In genomic region chr22:20444325-20444724, GRCh38 we compare ENCODE assay signal across 17 cellular contexts. TPM values are rescaled to one million over a fixed set of nuclear protein-coding genes. Genes with fewer than 3 reads are reported as not detected.
DNase-seq lines count a peak whose midpoint lies in the region; ATAC-seq and TF ChIP-seq lines count a peak whose summit lies in the region.
"Had no signal": no experiment of that assay in that cellular context is flagged by ENCODE, and none has a peak within 500 bp of the region (broad histone marks: within the 10 kb centered on the region; RNA-seq: fewer than 3 reads in every experiment).

No MANE protein-coding gene starts in this region.

- H3K36me3 Mint-ChIP-seq in activated naive CD4-positive, alpha-beta T cell treated with anti-CD3 and anti-CD28 coated beads, Interleukin-2, amount 10 ng/mL, durations not matched to agents 7 days and 5 days: peaks cover 33% of the 10 kb centered on the region
- H3K36me3 Mint-ChIP-seq in endothelial cell (ENCODE audit: low read depth, unreplicated experiment) (peaks cover 6% of the 10 kb centered on the region), CD14-positive monocyte (peaks cover 60 to 76% of the 10 kb centered on the region in 2 donors)

- H3K27ac Mint-ChIP-seq in activated naive CD4-positive, alpha-beta T cell treated with anti-CD3 and anti-CD28 coated beads, Interleukin-2, amount 10 ng/mL, durations not matched to agents 7 days and 5 days: no peak overlapping the region
- H3K27ac Mint-ChIP-seq in endothelial cell (ENCODE audit: unreplicated experiment) (no peak overlapping the region), CD14-positive monocyte (no peak overlapping the region)
- H3K27ac Mint-ChIP-seq: CD8-positive, alpha-beta T cell; GM23338; HFFc6 had no signal

- no peaks in the 10 kb centered on the region for H3K9me3 Mint-ChIP-seq in activated naive CD4-positive, alpha-beta T cell treated with anti-CD3 and anti-CD28 coated beads, Interleukin-2, amount 10 ng/mL, durations not matched to agents 7 days and 5 days
- H3K9me3 Mint-ChIP-seq in endothelial cell (ENCODE audit: unreplicated experiment) (no peaks in the 10 kb centered on the region), CD14-positive monocyte (no peaks in the 10 kb centered on the region)
- H3K9me3 Mint-ChIP-seq: CD8-positive, alpha-beta T cell; GM23338; HFFc6 had no signal

- no peaks in the 10 kb centered on the region for H3K4me1 Mint-ChIP-seq in activated naive CD4-positive, alpha-beta T cell treated with anti-CD3 and anti-CD28 coated beads, Interleukin-2, amount 10 ng/mL, durations not matched to agents 7 days and 5 days
- H3K4me1 Mint-ChIP-seq in endothelial cell (ENCODE audit: unreplicated experiment): peaks cover 3% of the 10 kb centered on the region
- no peaks in the 10 kb centered on the region for H3K4me1 Mint-ChIP-seq in CD14-positive monocyte
- H3K4me1 Mint-ChIP-seq: GM23338 had no signal

- H3K4me3 ChIP-seq in lower lobe of right lung (no peak overlapping the region), aorta (ENCODE audit: low read length in 2 of 2) (no peak overlapping the region)
- H3K4me3 ChIP-seq: GM23338, HAP-1 had no signal

- H3K27ac ChIP-seq in lower lobe of right lung (no peak overlapping the region), aorta (ENCODE audit: low read depth in 1 of 2, low read length in 2 of 2) (no peak overlapping the region)

- ATAC-seq in lower lobe of right lung (no peak), aorta (ENCODE audit: low FRiP score) (no peak)
- ATAC-seq: CD8-positive, alpha-beta T cell; GM23338 had no signal

- 97 to 98% methylated on average over 4 of the region's 4 CpGs for WGBS in aorta, 2 donors

- H3K4me1 ChIP-seq in lower lobe of right lung: peaks cover 2% of the 10 kb centered on the region
- no peaks in the 10 kb centered on the region for H3K4me1 ChIP-seq in aorta (ENCODE audit: control insufficient read depth in 1 of 2, insufficient read depth in 2 of 2, low read length in 2 of 2)
- H3K4me1 ChIP-seq: Caco-2, HAP-1 had no signal

- DNase-seq in activated naive CD4-positive, alpha-beta T cell treated with anti-CD3 and anti-CD28 coated beads, Interleukin-2, amount 10 ng/mL, durations not matched to agents 7 days and 5 days: peak; percentile 1
- DNase-seq in activated naive CD4-positive, alpha-beta T cell (lab: John Stamatoyannopoulos, UW): no peak
- no peak for DNase-seq in endothelial cell (ENCODE audit: low spot score)
- DNase-seq in lower lobe of right lung: peak; percentile 11
- DNase-seq in aorta: peak; percentile 5 to 9
- DNase-seq in CD14-positive monocyte (ENCODE audit: low spot score): no peak
- DNase-seq in stimulated activated CD4-positive, alpha-beta T cell treated with anti-CD3 and anti-CD28 coated beads, Interleukin-12 subunit alpha, Interleukin-12 subunit beta, amount 100 ng/mL, for 4 hours: no peak
- DNase-seq in NCI-H1092 (lab: John Stamatoyannopoulos, UW): no peak
- DNase-seq: C1 segment of cervical spinal cord; Caco-2; CD4-positive, CD25-positive, alpha-beta regulatory T cell; CD8-positive, alpha-beta T cell; DMS153; DND-41; HFFc6 had no signal

- no peak for TF ChIP-seq CTCF in endothelial cell (IDR thresholded peaks at IDR 0.05; ENCODE audit: unreplicated experiment)
- no peak for TF ChIP-seq CTCF in lower lobe of right lung (IDR thresholded peaks at IDR 0.05)
- no peak for TF ChIP-seq CTCF in CD14-positive monocyte (IDR thresholded peaks at IDR 0.05)

- no peak overlapping the region for H3K4me3 Mint-ChIP-seq in activated naive CD4-positive, alpha-beta T cell treated with anti-CD3 and anti-CD28 coated beads, Interleukin-2, amount 10 ng/mL, durations not matched to agents 7 days and 5 days
- H3K4me3 Mint-ChIP-seq in endothelial cell (ENCODE audit: unreplicated experiment): peak overlapping the region; percentile 56
- H3K4me3 Mint-ChIP-seq in CD14-positive monocyte: no peak overlapping the region
- H3K4me3 Mint-ChIP-seq: CD4-positive, CD25-positive, alpha-beta regulatory T cell; CD8-positive, alpha-beta T cell; GM23338; HFFc6 had no signal

- H3K9me3 ChIP-seq in lower lobe of right lung (no peaks in the 10 kb centered on the region), aorta (ENCODE audit: control insufficient read depth, low read length) (no peaks in the 10 kb centered on the region)
- H3K9me3 ChIP-seq: Caco-2, HAP-1 had no signal

- H3K36me3 ChIP-seq in lower lobe of right lung (peaks cover 48% of the 10 kb centered on the region), aorta (ENCODE audit: control insufficient read depth in 1 of 2, insufficient read depth in 2 of 2, low read length in 1 of 2) (no peaks in the 10 kb centered on the region)

- CTCF ChIA-PET in activated naive CD4-positive, alpha-beta T cell treated with anti-CD3 and anti-CD28 coated beads, Interleukin-2, amount 10 ng/mL, durations not matched to agents 7 days and 5 days (lab: Charles Lee): interaction anchor here (1.5 kb wide), 1 partner anchor 12 kb away, joined by 3 read pairs; no protein-coding TSS in a partner anchor

- peaks cover 12% of the 10 kb centered on the region for H3K27me3 Mint-ChIP-seq in activated naive CD4-positive, alpha-beta T cell treated with anti-CD3 and anti-CD28 coated beads, Interleukin-2, amount 10 ng/mL, durations not matched to agents 7 days and 5 days
- H3K27me3 Mint-ChIP-seq in endothelial cell (ENCODE audit: unreplicated experiment): peaks cover 4% of the 10 kb centered on the region
- peaks cover 4 to 10% (median 4%) of the 10 kb centered on the region in 3 donors for H3K27me3 Mint-ChIP-seq in CD14-positive monocyte (ENCODE audit: low read depth in 3 of 3)

- intact Hi-C loops in lower lobe of right lung (cut with DNase I) (no loop called here), aorta (cut with DNase I) (no loop called here), CD14-positive monocyte (cut with micrococcal nuclease) (no loop called here)

- H3K27me3 ChIP-seq in lower lobe of right lung (ENCODE audit: low read depth): no peaks in the 10 kb centered on the region
- H3K27me3 ChIP-seq in aorta (ENCODE audit: control insufficient read depth in 1 of 2, insufficient read depth in 2 of 2, low read length in 1 of 2): no peaks in the 10 kb centered on the region

RNA-seq across cellular contexts. Expression of gene SCARF2, which starts 6.7 kb away (rescaled TPM):
- total RNA-seq in endothelial cell (ENCODE audit: unreplicated experiment): 8.1 TPM
- total RNA-seq in lower lobe of right lung: 12.6 TPM
- total RNA-seq in aorta: 10 to 100 TPM; 34.3 to 35.4 TPM
- 10 to 100 TPM in 1 of 2 donors, 1 to 10 TPM in 1; 8.5 to 21.4 TPM for polyA plus RNA-seq in aorta
- polyA plus RNA-seq in CD14-positive monocyte: under 1 TPM in 1 of 2 donors, not detected in 1; 0.12 TPM

RNA-seq across cellular contexts. Expression of gene ZNF74, which starts 50.4 kb away (rescaled TPM):
- 28.8 TPM for total RNA-seq in endothelial cell (ENCODE audit: unreplicated experiment)
- total RNA-seq in lower lobe of right lung: 12.3 TPM
- total RNA-seq in aorta: 10 to 100 TPM in 1 of 2 donors, 1 to 10 TPM in 1; 3.8 to 10.3 TPM
- 1 to 10 TPM; 2.9 to 4.6 TPM for polyA plus RNA-seq in aorta
- 1 to 10 TPM; 1.9 TPM for polyA plus RNA-seq in CD14-positive monocyte

RNA-seq across cellular contexts. Expression of gene KLHL22, which starts 51.3 kb away (rescaled TPM):
- total RNA-seq in endothelial cell (ENCODE audit: unreplicated experiment) (19.4 TPM), lower lobe of right lung (24.0 TPM), aorta (10 to 100 TPM; 19.1 to 29.9 TPM)
- polyA plus RNA-seq in aorta (10 to 100 TPM in 1 of 2 donors, 1 to 10 TPM in 1; 5.3 to 21.7 TPM), CD14-positive monocyte (1 to 10 TPM; 7.8 to 9.2 TPM)

Comparison
In these comparisons a context has a peak if more than half of its experiments do, and no peak if none do; other contexts are left out.
1. DNase-seq: peak in activated naive CD4-positive, alpha-beta T cell treated with anti-CD3 and anti-CD28 coated beads, Interleukin-2, amount 10 ng/mL, durations not matched to agents 7 days and 5 days (single experiment), lower lobe of right lung (single experiment) and aorta (2 of 2); none in activated naive CD4-positive, alpha-beta T cell (0 of 4), endothelial cell (single experiment), CD14-positive monocyte (single experiment), stimulated activated CD4-positive, alpha-beta T cell treated with anti-CD3 and anti-CD28 coated beads, Interleukin-12 subunit alpha, Interleukin-12 subunit beta, amount 100 ng/mL, for 4 hours (single experiment) and NCI-H1092 (single experiment).